16 cellular contexts compared by ENCODE assay signal in genomic region chr2:217856159-217856558, GRCh38.
"Had no signal": no experiment of that assay in that cellular context is flagged by ENCODE, and none has a peak within 500 bp of the region (broad histone marks: within the 10 kb centered on the region; RNA-seq: fewer than 3 reads in every experiment).

No MANE protein-coding gene starts in this region.

- H3K4me1 ChIP-seq: prostate gland had no signal

- DNase-seq: activated CD4-positive, alpha-beta memory T cell treated with anti-CD3 and anti-CD28 coated beads for 36 hours; activated gamma-delta T cell treated with Interleukin-2 at 50 U/mL for 16 hours; activated naive CD8-positive, alpha-beta T cell treated with anti-CD3 and anti-CD28 coated beads for 36 hours; activated T-cell treated with anti-CD3 and anti-CD28 coated beads, Interleukin-2, amount 50 U/mL, for 72 hours; esophagus squamous epithelium; foreskin fibroblast; kidney; occipital lobe; T-cell; T1000; uterus had no signal

- H3K9me3 ChIP-seq: breast epithelium, esophagus squamous epithelium, prostate gland, suprapubic skin, uterus had no signal

- ATAC-seq: activated T-cell treated with anti-CD3 and anti-CD28 coated beads, Interleukin-2, amount 50 U/mL, for 72 hours; natural killer cell treated with Interleukin-12 subunit alpha and Interleukin-12 subunit beta and Interleukin-15 and Interleukin-18, amount 100 ng/mL, for 72 hours had no signal

- H3K36me3 ChIP-seq: breast epithelium, prostate gland, uterus had no signal

- H3K27ac ChIP-seq: prostate gland, suprapubic skin, VCaP had no signal

- H3K27me3 ChIP-seq: breast epithelium, esophagus squamous epithelium, suprapubic skin, uterus had no signal

- H3K4me3 ChIP-seq: breast epithelium, esophagus squamous epithelium, prostate gland, uterus had no signal
